ENCODE assay signal across 25 cellular contexts in genomic region chr2:226698671-226699070, GRCh38.
"Had no signal": no experiment of that assay in that cellular context is flagged by ENCODE, and none has a peak within 500 bp of the region (broad histone marks: within the 10 kb centered on the region; RNA-seq: fewer than 3 reads in every experiment).

No MANE protein-coding gene starts in this region.

- H3K9me3 Mint-ChIP-seq: naive thymus-derived CD4-positive, alpha-beta T cell; nephron; neural crest cell; stimulated activated naive B cell treated with anti-CD40 and anti-IgM and Interleukin-4, amounts not matched to agents 10 μg/mL and 1 μg/mL and 100 μg/mL, for 72 hours had no signal

- DNase-seq: hippocampal formation; kidney glomerular epithelial cell; midbrain; naive thymus-derived CD4-positive, alpha-beta T cell; retina; stimulated activated CD4-positive, alpha-beta T cell treated with anti-CD3 and anti-CD28 coated beads, Interleukin-12 subunit alpha, Interleukin-12 subunit beta, amount 100 ng/mL, for 4 hours; stimulated activated CD4-positive, alpha-beta T cell treated with anti-CD3 and anti-CD28 coated beads, Interleukin-15, amount 100 ng/mL, for 24 hours; stimulated activated CD4-positive, alpha-beta T cell treated with anti-CD3 and anti-CD28 coated beads, Interleukin-2, amount 100 ng/mL, for 24 hours; stimulated activated CD4-positive, alpha-beta T cell treated with anti-CD3 and anti-CD28 coated beads, Interleukin-4, amount 100 ng/mL, for 1 hour; stimulated activated naive B cell treated with anti-CD40 and anti-IgM and Interleukin-4, amounts not matched to agents 10 μg/mL and 1 μg/mL and 100 μg/mL, for 72 hours; stimulated activated naive CD8-positive, alpha-beta T cell treated with anti-CD3 and anti-CD28 coated beads, Interleukin-15, Interleukin-2, amounts not matched to agents 100 U/mL and 50 U/mL, for 24 hours; stomach; trophoblast cell; upper lobe of right lung had no signal

- H3K4me1 ChIP-seq: pancreas, prostate gland, right lobe of liver, tibial artery had no signal

- ATAC-seq: naive thymus-derived CD4-positive, alpha-beta T cell; stimulated activated naive B cell treated with anti-CD40 and anti-IgM and Interleukin-4, amounts not matched to agents 10 μg/mL and 1 μg/mL and 100 μg/mL, for 72 hours had no signal

- H3K36me3 ChIP-seq: pancreas, prostate gland, right lobe of liver, stomach, suprapubic skin, thoracic aorta, tibial artery, upper lobe of right lung had no signal

- H3K36me3 Mint-ChIP-seq: naive thymus-derived CD4-positive, alpha-beta T cell; stimulated activated naive B cell treated with anti-CD40 and anti-IgM and Interleukin-4, amounts not matched to agents 10 μg/mL and 1 μg/mL and 100 μg/mL, for 72 hours had no signal

- H3K9me3 ChIP-seq: mucosa of descending colon, pancreas, prostate gland, right lobe of liver, stomach, suprapubic skin, thoracic aorta, tibial artery, upper lobe of right lung had no signal

- H3K4me3 ChIP-seq: lung, mucosa of descending colon, pancreas, prostate gland, right lobe of liver, skin epidermis, stomach, suprapubic skin, thoracic aorta, tibial artery, upper lobe of right lung had no signal

- H3K27ac Mint-ChIP-seq: naive thymus-derived CD4-positive, alpha-beta T cell; stimulated activated naive B cell treated with anti-CD40 and anti-IgM and Interleukin-4, amounts not matched to agents 10 μg/mL and 1 μg/mL and 100 μg/mL, for 72 hours had no signal

- H3K27me3 ChIP-seq: pancreas, right lobe of liver, stomach, suprapubic skin, tibial artery, upper lobe of right lung had no signal

- H3K27ac ChIP-seq: pancreas, prostate gland, right lobe of liver, skin epidermis, stomach, suprapubic skin, thoracic aorta, tibial artery, upper lobe of right lung had no signal

- H3K4me3 Mint-ChIP-seq: naive thymus-derived CD4-positive, alpha-beta T cell; nephron; neural crest cell; stimulated activated naive B cell treated with anti-CD40 and anti-IgM and Interleukin-4, amounts not matched to agents 10 μg/mL and 1 μg/mL and 100 μg/mL, for 72 hours had no signal
